ENCODE assay signal across 31 cellular contexts in genomic region chr2:10901565-10901964, GRCh38. TPM values are rescaled to one million over a fixed set of nuclear protein-coding genes. Genes with fewer than 3 reads are reported as not detected.
DNase-seq lines count a peak whose midpoint lies in the region; TF ChIP-seq lines count a peak whose summit lies in the region.
"Had no signal": no experiment of that assay in that cellular context is flagged by ENCODE, and none has a peak within 500 bp of the region (broad histone marks: within the 10 kb centered on the region; RNA-seq: fewer than 3 reads in every experiment).

No MANE protein-coding gene starts in this region.

- POLR2A ChIA-PET in PC-9 (lab: Charles Lee; ENCODE audit: unreplicated experiment) = no interaction called here

- DNase-seq in NCI-H1417 (lab: John Stamatoyannopoulos, UW) (peak; percentile 25 to 71 (median 62)), NCI-H1417 treated with DMSO at 0.1 percent for 48 hours (lab: John Stamatoyannopoulos, UW) (no peak), NCI-H345 (lab: John Stamatoyannopoulos, UW) (peak; percentile 35), PC-9 (no peak), mesenteric fat pad (ENCODE audit: low spot score) (peak; percentile 65), cortex of kidney (lab: John Stamatoyannopoulos, UW) (no peak), epidermal melanocyte (ENCODE audit: insufficient read length, low spot score) (no peak), activated gamma-delta T cell treated with Interleukin-2 at 50 U/mL for 16 hours (no peak)
- DNase-seq: activated CD4-positive, alpha-beta T cell treated with anti-CD3 and anti-CD28 coated beads for 36 hours; effector memory CD4-positive, alpha-beta T cell; GOT3; heart left ventricle; left ventricle myocardium inferior; mesendoderm; MM.1S; NCI-H1105 treated with DMSO at 0.1 percent for 48 hours; NCI-H2029 treated with DMSO at 0.1 percent for 48 hours; NCI-H526 treated with DMSO at 0.1 percent for 48 hours; psoas muscle; RPMI8226; sigmoid colon; SJCRH30; stimulated activated CD4-positive, alpha-beta T cell treated with anti-CD3 and anti-CD28 coated beads, Interleukin-12 subunit alpha, Interleukin-12 subunit beta, amount 100 ng/mL, for 4 hours; stimulated activated CD4-positive, alpha-beta T cell treated with anti-CD3 and anti-CD28 coated beads, Interleukin-4, amount 100 ng/mL, for 24 hours; thyroid gland had no signal

- H3F3A ChIP-seq in PC-9 (ENCODE audit: insufficient read depth, low read depth) = peaks cover 18% of the 10 kb centered on the region

- peak overlapping the region; percentile 45 for H3K27ac ChIP-seq in PC-9
- H3K27ac ChIP-seq: ascending aorta, heart left ventricle, KMS-11, left ventricle myocardium inferior, psoas muscle, sigmoid colon, SJCRH30, thyroid gland, vagina had no signal

- intact Hi-C loops in PC-9 (cut with micrococcal nuclease; ENCODE audit: unreplicated experiment) = no loop called here

- no peaks in the 10 kb centered on the region for H3K27me3 ChIP-seq in PC-9 (ENCODE audit: insufficient read depth, low read depth)
- H3K27me3 ChIP-seq: ascending aorta, heart left ventricle, sigmoid colon, SJCRH30, thyroid gland, vagina had no signal

- peaks cover 3% of the 10 kb centered on the region; the same call in 1 of the 2 replicates for H3K9me3 ChIP-seq in PC-9 (ENCODE audit: insufficient read depth, low read depth)
- H3K9me3 ChIP-seq: ascending aorta, left ventricle myocardium inferior, psoas muscle, sigmoid colon, thyroid gland, vagina had no signal

- H3K79me2 ChIP-seq in PC-9 (ENCODE audit: low read depth) = no peaks in the 10 kb centered on the region

- H3K4me1 ChIP-seq in PC-9 (replicated peaks; ENCODE audit: insufficient read depth) = peaks cover 23% of the 10 kb centered on the region
- H3K4me1 ChIP-seq: ascending aorta, heart left ventricle, left ventricle myocardium inferior, psoas muscle, sigmoid colon, thyroid gland, vagina had no signal

- peak overlapping the region; percentile 42 for H3K4me2 ChIP-seq in PC-9
- H3K4me2 ChIP-seq: KMS-11 had no signal

- TF ChIP-seq CTCF in PC-9 (conservative IDR thresholded peaks at IDR 0.05) = no peak

- no peaks in the 10 kb centered on the region for H3K9me2 ChIP-seq in PC-9 (ENCODE audit: insufficient read depth)

- no peak overlapping the region for H3K4me3 ChIP-seq in PC-9
- H3K4me3 ChIP-seq: ascending aorta, heart left ventricle, left ventricle myocardium inferior, psoas muscle, sigmoid colon, SJCRH30, thyroid gland, vagina had no signal

- no TSS peak for BruUV-seq in PC-9 (replicated peaks; lab: Mats Ljungman, UMichigan)

- CTCF ChIA-PET in PC-9 (lab: Charles Lee) = interaction anchor here (0.6 kb wide), 2 partner anchors 34 to 130 kb away, joined by 3 to 4 read pairs; no protein-coding TSS in a partner anchor

- no peak overlapping the region for H2AFZ ChIP-seq in PC-9

- H3K36me3 ChIP-seq in PC-9 (ENCODE audit: low read depth) = no peaks in the 10 kb centered on the region
- H3K36me3 ChIP-seq: ascending aorta, heart left ventricle, left ventricle myocardium inferior, sigmoid colon, SJCRH30, thyroid gland, vagina had no signal

- H4K20me1 ChIP-seq in PC-9 (ENCODE audit: insufficient read depth) = no peaks in the 10 kb centered on the region

RNA-seq across cellular contexts. Expression of gene KCNF1, which starts 10.2 kb away (rescaled TPM):
- total RNA-seq in PC-9 (2021) (1.0 TPM in 2 replicates), mesenteric fat pad (0.13 TPM)
- total RNA-seq: activated CD4-positive, alpha-beta T cell treated with anti-CD3 and anti-CD28 coated beads for 36 hours; ascending aorta; Calu3; esophagus mucosa; fibroblast of villous mesenchyme; psoas muscle; thyroid gland; vagina had no signal

Comparison
In these comparisons a context has a peak if more than half of its experiments do, and no peak if none do; other contexts are left out.
1. DNase-seq: peak in NCI-H1417 (3 of 3), NCI-H345 (single experiment) and mesenteric fat pad (single experiment); none in NCI-H1417 treated with DMSO at 0.1 percent for 48 hours (single experiment), PC-9 (0 of 2), cortex of kidney (single experiment), epidermal melanocyte (single experiment) and activated gamma-delta T cell treated with Interleukin-2 at 50 U/mL for 16 hours (single experiment).